In genomic region chr3:23741403-23741706, GRCh38 we compare ENCODE assay signal across 19 cellular contexts.
"Had no signal": no experiment of that assay in that cellular context is flagged by ENCODE, and none has a peak within 500 bp of the region (broad histone marks: within the 10 kb centered on the region; RNA-seq: fewer than 3 reads in every experiment).

No MANE protein-coding gene starts in this region.

- H3K27me3 ChIP-seq: gastrocnemius medialis, sigmoid colon, vagina had no signal

- H3K4me3 ChIP-seq: cardiac muscle cell, dorsolateral prefrontal cortex, gastrocnemius medialis, sigmoid colon, tibial artery, vagina had no signal

- H3K27ac ChIP-seq: cardiac muscle cell, dorsolateral prefrontal cortex, parathyroid adenoma, sigmoid colon, tibial artery had no signal

- ATAC-seq: gastrocnemius medialis; naive thymus-derived CD4-positive, alpha-beta T cell had no signal

- H3K36me3 ChIP-seq: cardiac muscle cell, gastrocnemius medialis, sigmoid colon, tibial artery, vagina had no signal

- DNase-seq: activated CD4-positive, alpha-beta T cell treated with anti-CD3 and anti-CD28 coated beads, Interleukin-2, amount 50 U/mL, for 4 hours; amniotic stem cell; dorsolateral prefrontal cortex; endodermal cell; erythroblast; gastrocnemius medialis; head of caudate nucleus; kidney glomerular epithelial cell; left ventricle myocardium superior; mesendoderm; naive thymus-derived CD4-positive, alpha-beta T cell; sigmoid colon; stimulated activated CD4-positive, alpha-beta T cell treated with anti-CD3 and anti-CD28 coated beads, Interleukin-4, amount 100 ng/mL, for 4 hours; stimulated activated naive CD4-positive, alpha-beta T cell treated with Interleukin-2 at 50 U/mL for 16 hours; T-helper 2 cell had no signal

- H3K9me3 ChIP-seq: gastrocnemius medialis, sigmoid colon, tibial artery, vagina had no signal

- H3K4me1 ChIP-seq: parathyroid adenoma, sigmoid colon had no signal

- H3K79me2 ChIP-seq: parathyroid adenoma had no signal

- H2AFZ ChIP-seq: parathyroid adenoma had no signal

- H3K9ac ChIP-seq: parathyroid adenoma had no signal
